In the genomic region with DNA sequence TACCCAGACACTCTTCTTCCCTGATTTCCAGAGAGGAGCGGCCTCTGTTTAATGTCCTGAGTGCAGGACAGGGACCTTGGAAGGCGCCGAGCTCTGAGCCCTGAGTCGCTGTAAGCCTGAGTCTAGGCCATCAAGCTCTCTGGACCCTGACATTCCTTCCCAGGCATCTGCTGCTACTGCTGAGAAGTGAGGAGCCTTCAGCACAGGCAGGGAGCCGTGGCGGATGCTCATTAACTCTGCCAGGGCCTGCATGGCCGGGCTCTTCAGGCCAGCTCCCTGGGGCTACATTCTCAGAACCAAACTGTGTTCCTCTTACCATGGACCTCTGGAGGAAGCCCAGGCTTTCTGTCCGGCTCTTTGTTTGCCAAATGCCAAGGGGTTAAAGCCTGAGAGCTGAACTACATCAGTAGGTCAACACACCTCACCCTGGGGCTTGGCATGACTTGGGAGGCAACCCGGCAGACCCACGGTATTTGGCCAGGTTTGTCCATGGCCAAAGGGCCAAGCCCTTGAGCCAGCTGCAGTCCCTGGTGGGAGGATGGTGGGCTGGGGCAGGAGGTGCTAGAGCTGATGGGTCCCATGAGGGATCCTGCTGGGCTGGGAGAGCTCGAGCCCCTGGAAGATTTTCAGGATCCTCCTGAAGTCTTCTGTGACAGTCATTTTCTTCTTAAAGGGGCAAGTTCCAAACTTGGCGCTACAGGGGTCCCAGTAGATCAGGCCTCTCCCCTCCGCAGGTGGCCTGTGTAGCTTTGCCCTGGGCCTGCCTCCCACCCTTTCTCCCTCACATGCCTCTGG, we compare ENCODE assay signal across 19 cellular contexts.
"Had no signal": no experiment of that assay in that cellular context is flagged by ENCODE, and none has a peak within 500 bp of the region (broad histone marks: within the 10 kb centered on the region; RNA-seq: fewer than 3 reads in every experiment).

No MANE protein-coding gene starts in this region.

- H3K27ac Mint-ChIP-seq: activated CD4-positive, alpha-beta memory T cell treated with anti-CD3 and anti-CD28 coated beads for 36 hours; activated CD4-positive, alpha-beta T cell treated with anti-CD3 and anti-CD28 coated beads for 36 hours; activated T-helper 1 cell treated with anti-CD3 and anti-CD28 coated beads, Interleukin-12 subunit alpha, Interleukin-12 subunit beta, Interleukin-2, Interleukin-4 antibody, amounts not matched to agents 30 ng/mL and 10 ng/mL and 1 ng/mL, durations not matched to agents 14 hours and 24 hours and 36 hours; naive thymus-derived CD8-positive, alpha-beta T cell; stimulated activated naive B cell treated with anti-CD40 and anti-IgM and Interleukin-4, amounts not matched to agents 10 μg/mL and 1 μg/mL and 100 μg/mL, for 72 hours; T-helper 2 cell treated with Interferon-gamma antibody and Interleukin-4, amounts not matched to agents 5 μg/mL and 100 μg/mL, for 36 hours had no signal

- DNase-seq: activated CD4-positive, alpha-beta memory T cell treated with anti-CD3 and anti-CD28 coated beads for 36 hours; activated CD4-positive, alpha-beta T cell treated with anti-CD3 and anti-CD28 coated beads for 36 hours; activated naive CD4-positive, alpha-beta T cell treated with Interleukin-2 at 50 U/mL for 16 hours; activated T-cell treated with anti-CD3 and anti-CD28 coated beads for 4 hours; aorta; brain microvascular endothelial cell; erythroblast; gastrocnemius medialis; heart left ventricle; kidney glomerular epithelial cell; mesendoderm; nucleus accumbens; stimulated activated naive B cell treated with anti-CD40 and anti-IgM and Interleukin-4, amounts not matched to agents 10 μg/mL and 1 μg/mL and 100 μg/mL, for 72 hours had no signal

- ATAC-seq: activated CD4-positive, alpha-beta T cell treated with anti-CD3 and anti-CD28 coated beads for 36 hours; gastrocnemius medialis; heart left ventricle; naive thymus-derived CD8-positive, alpha-beta T cell; stimulated activated naive B cell treated with anti-CD40 and anti-IgM and Interleukin-4, amounts not matched to agents 10 μg/mL and 1 μg/mL and 100 μg/mL, for 72 hours had no signal

- H3K27ac ChIP-seq: brain microvascular endothelial cell, coronary artery, gastrocnemius medialis, heart left ventricle, thoracic aorta had no signal

- H3K36me3 ChIP-seq: brain microvascular endothelial cell, gastrocnemius medialis, heart left ventricle, thoracic aorta had no signal

- H3K9me3 Mint-ChIP-seq: activated CD4-positive, alpha-beta memory T cell treated with anti-CD3 and anti-CD28 coated beads for 36 hours; activated T-helper 1 cell treated with anti-CD3 and anti-CD28 coated beads, Interleukin-12 subunit alpha, Interleukin-12 subunit beta, Interleukin-2, Interleukin-4 antibody, amounts not matched to agents 30 ng/mL and 10 ng/mL and 1 ng/mL, durations not matched to agents 14 hours and 24 hours and 36 hours; central memory CD8-positive, alpha-beta T cell; naive thymus-derived CD8-positive, alpha-beta T cell; stimulated activated naive B cell treated with anti-CD40 and anti-IgM and Interleukin-4, amounts not matched to agents 10 μg/mL and 1 μg/mL and 100 μg/mL, for 72 hours; T-helper 2 cell treated with Interferon-gamma antibody and Interleukin-4, amounts not matched to agents 5 μg/mL and 100 μg/mL, for 36 hours had no signal

- H3K27me3 ChIP-seq: brain microvascular endothelial cell, gastrocnemius medialis had no signal

- H3K36me3 Mint-ChIP-seq: activated CD4-positive, alpha-beta memory T cell treated with anti-CD3 and anti-CD28 coated beads for 36 hours; naive thymus-derived CD8-positive, alpha-beta T cell; stimulated activated naive B cell treated with anti-CD40 and anti-IgM and Interleukin-4, amounts not matched to agents 10 μg/mL and 1 μg/mL and 100 μg/mL, for 72 hours had no signal

- H3K4me1 Mint-ChIP-seq: activated CD4-positive, alpha-beta T cell treated with anti-CD3 and anti-CD28 coated beads for 36 hours; central memory CD8-positive, alpha-beta T cell; naive thymus-derived CD8-positive, alpha-beta T cell; stimulated activated naive B cell treated with anti-CD40 and anti-IgM and Interleukin-4, amounts not matched to agents 10 μg/mL and 1 μg/mL and 100 μg/mL, for 72 hours had no signal

- H3K4me3 Mint-ChIP-seq: activated CD4-positive, alpha-beta memory T cell treated with anti-CD3 and anti-CD28 coated beads for 36 hours; activated CD4-positive, alpha-beta T cell treated with anti-CD3 and anti-CD28 coated beads for 36 hours; activated T-helper 1 cell treated with anti-CD3 and anti-CD28 coated beads, Interleukin-12 subunit alpha, Interleukin-12 subunit beta, Interleukin-2, Interleukin-4 antibody, amounts not matched to agents 30 ng/mL and 10 ng/mL and 1 ng/mL, durations not matched to agents 14 hours and 24 hours and 36 hours; central memory CD8-positive, alpha-beta T cell; naive thymus-derived CD8-positive, alpha-beta T cell; stimulated activated naive B cell treated with anti-CD40 and anti-IgM and Interleukin-4, amounts not matched to agents 10 μg/mL and 1 μg/mL and 100 μg/mL, for 72 hours; T-helper 2 cell treated with Interferon-gamma antibody and Interleukin-4, amounts not matched to agents 5 μg/mL and 100 μg/mL, for 36 hours had no signal

- H3K4me3 ChIP-seq: coronary artery, gastrocnemius medialis, heart left ventricle, thoracic aorta had no signal

- H3K9me3 ChIP-seq: gastrocnemius medialis, heart left ventricle, thoracic aorta had no signal

- H3K4me1 ChIP-seq: gastrocnemius medialis, heart left ventricle had no signal
